15 cellular contexts compared by ENCODE assay signal in the genomic region with DNA sequence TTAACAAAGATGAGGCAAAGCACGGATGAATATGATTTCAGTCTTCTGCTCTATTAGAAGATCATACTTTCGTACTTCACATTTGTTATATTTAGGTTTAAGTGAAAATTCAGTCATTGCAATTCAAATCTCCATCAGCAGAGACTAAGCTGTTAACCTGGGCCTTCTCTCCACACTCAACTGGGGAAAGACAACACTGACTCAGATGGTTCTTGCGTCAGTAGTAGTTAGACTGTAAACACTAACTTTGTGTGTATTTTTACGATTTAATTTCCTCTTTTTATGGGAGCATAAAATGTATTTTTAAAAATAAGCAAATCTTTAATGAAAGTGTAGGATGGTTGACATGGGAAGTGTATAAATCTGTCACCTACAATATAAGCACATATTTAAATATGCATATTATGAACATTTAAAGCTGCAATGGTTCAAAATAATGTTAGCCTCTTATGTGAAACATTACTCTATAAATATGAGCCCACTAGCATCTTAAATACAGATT. TPM values are rescaled to one million over a fixed set of nuclear protein-coding genes. Genes with fewer than 3 reads are reported as not detected.
"Had no signal": no experiment of that assay in that cellular context is flagged by ENCODE, and none has a peak within 500 bp of the region (broad histone marks: within the 10 kb centered on the region; RNA-seq: fewer than 3 reads in every experiment).

No MANE protein-coding gene starts in this region.

- DNase-seq: activated CD4-positive, alpha-beta memory T cell treated with anti-CD3 and anti-CD28 coated beads for 36 hours; activated gamma-delta T cell treated with Interleukin-2 at 50 U/mL for 16 hours; activated naive CD8-positive, alpha-beta T cell treated with anti-CD3 and anti-CD28 coated beads for 36 hours; activated T-cell treated with anti-CD3 and anti-CD28 coated beads, Interleukin-2, amount 50 U/mL, for 4 hours; anterior cingulate cortex; foreskin melanocyte; heart left ventricle; left ventricle myocardium superior; ovary; small intestine; tibial artery; uterus had no signal

- ATAC-seq: activated T-cell treated with anti-CD3 and anti-CD28 coated beads, Interleukin-2, amount 50 U/mL, for 4 hours; heart left ventricle; left ventricle myocardium superior; stimulated activated effector memory CD8-positive, alpha-beta T cell treated with anti-CD3 and anti-CD28 coated beads, Interleukin-12 subunit alpha, Interleukin-12 subunit beta, amount 100 ng/mL, for 72 hours had no signal

- H3K9me3 ChIP-seq: heart left ventricle, ovary, tibial artery, uterus had no signal

- H3K27ac ChIP-seq: heart left ventricle, ovary, tibial artery, uterus, VCaP had no signal

- FAIRE-seq: keratinocyte, small intestine had no signal

- H3K27me3 ChIP-seq: heart left ventricle, ovary, tibial artery, uterus had no signal

- H3K4me3 ChIP-seq: heart left ventricle, ovary, tibial artery, uterus had no signal

- H3K4me1 ChIP-seq: heart left ventricle had no signal

- H3K36me3 ChIP-seq: heart left ventricle, ovary, tibial artery, uterus had no signal

RNA-seq across cellular contexts. Expression of a gene that starts 42.7 kb away (rescaled TPM):
- total RNA-seq: activated CD4-positive, alpha-beta memory T cell treated with anti-CD3 and anti-CD28 coated beads for 36 hours had no signal
